In genomic region chr5:90529234-90529938, GRCh38 we compare ENCODE assay signal across 1 cellular context.
A peak's percentile ranks its signal among the peaks of the same experiment; 100 is the strongest.
TF ChIP-seq lines count a peak whose summit lies in the region.

TSS of gene LYSMD3 (minus strand) at chr5:90529584. CDS start at chr5:90525289, 4,295 bp downstream.

TF ChIP-seq in HepG2, 621 proteins besides CTCF, POLR2A, EP300 and RAD21 (continued from another document and continues in another):
- TF ChIP-seq DDIT3 (CRISPR knock-in tag; IDR thresholded peaks at IDR 0.05), result no peak
- TF ChIP-seq ZMYM4 (CRISPR knock-in tag; IDR thresholded peaks at IDR 0.05), result peak; percentile 97
- no peak for TF ChIP-seq KLF12 (CRISPR knock-in tag; IDR thresholded peaks at IDR 0.05; ENCODE audit: borderline replicate concordance)
- TF ChIP-seq ZNF790 (CRISPR knock-in tag; IDR thresholded peaks at IDR 0.05; ENCODE audit: borderline replicate concordance), result peak; percentile 69; the same call in 1 of the 2 replicates
- TF ChIP-seq ZNF292 (CRISPR knock-in tag; IDR thresholded peaks at IDR 0.05; ENCODE audit: borderline replicate concordance, low read depth), result peak; percentile 80; the same call in 1 of the 2 replicates
- no peak for TF ChIP-seq RNF2 (conservative IDR thresholded peaks at IDR 0.05; ENCODE audit: low read depth)
- TF ChIP-seq ZNF383 (CRISPR knock-in tag; IDR thresholded peaks at IDR 0.05; ENCODE audit: borderline replicate concordance), result peak; percentile 94; the same call in 1 of the 2 replicates
- 0 out of 2 replicates have a peak, but pooled peaks have one; percentile 19 for TF ChIP-seq GFI1 (CRISPR knock-in tag; IDR thresholded peaks at IDR 0.05; ENCODE audit: borderline replicate concordance)
- no peak for TF ChIP-seq ZMAT5 (CRISPR knock-in tag; IDR thresholded peaks at IDR 0.05; ENCODE audit: borderline replicate concordance, low read depth)
- TF ChIP-seq KDM5B (CRISPR knock-in tag; IDR thresholded peaks at IDR 0.05; ENCODE audit: borderline replicate concordance), result peak; percentile 94
- no peak for TF ChIP-seq ZNF598 (CRISPR knock-in tag; IDR thresholded peaks at IDR 0.05; ENCODE audit: borderline replicate concordance)
- no peak for TF ChIP-seq HMGA1 (CRISPR knock-in tag; conservative IDR thresholded peaks at IDR 0.05)
- peak; percentile 78; the same call in 1 of the 2 replicates for TF ChIP-seq ZIK1 (CRISPR knock-in tag; IDR thresholded peaks at IDR 0.05; ENCODE audit: borderline replicate concordance, low read depth)
- 0 out of 2 replicates have a peak, but pooled peaks have one; percentile 42 for TF ChIP-seq ETS1 (CRISPR knock-in tag; IDR thresholded peaks at IDR 0.05)
- no peak for TF ChIP-seq HHEX (CRISPR knock-in tag; IDR thresholded peaks at IDR 0.05)
- TF ChIP-seq, protein P1, sequence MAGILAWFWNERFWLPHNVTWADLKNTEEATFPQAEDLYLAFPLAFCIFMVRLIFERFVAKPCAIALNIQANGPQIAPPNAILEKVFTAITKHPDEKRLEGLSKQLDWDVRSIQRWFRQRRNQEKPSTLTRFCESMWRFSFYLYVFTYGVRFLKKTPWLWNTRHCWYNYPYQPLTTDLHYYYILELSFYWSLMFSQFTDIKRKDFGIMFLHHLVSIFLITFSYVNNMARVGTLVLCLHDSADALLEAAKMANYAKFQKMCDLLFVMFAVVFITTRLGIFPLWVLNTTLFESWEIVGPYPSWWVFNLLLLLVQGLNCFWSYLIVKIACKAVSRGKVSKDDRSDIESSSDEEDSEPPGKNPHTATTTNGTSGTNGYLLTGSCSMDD (CRISPR knock-in tag; IDR thresholded peaks at IDR 0.05), result no peak
- TF ChIP-seq TEAD3 (CRISPR knock-in tag; optimal IDR thresholded peaks at IDR 0.05; ENCODE audit: borderline replicate concordance), result no peak
- TF ChIP-seq RFXANK (CRISPR knock-in tag; IDR thresholded peaks at IDR 0.05), result no peak
- TF ChIP-seq, protein P2, sequence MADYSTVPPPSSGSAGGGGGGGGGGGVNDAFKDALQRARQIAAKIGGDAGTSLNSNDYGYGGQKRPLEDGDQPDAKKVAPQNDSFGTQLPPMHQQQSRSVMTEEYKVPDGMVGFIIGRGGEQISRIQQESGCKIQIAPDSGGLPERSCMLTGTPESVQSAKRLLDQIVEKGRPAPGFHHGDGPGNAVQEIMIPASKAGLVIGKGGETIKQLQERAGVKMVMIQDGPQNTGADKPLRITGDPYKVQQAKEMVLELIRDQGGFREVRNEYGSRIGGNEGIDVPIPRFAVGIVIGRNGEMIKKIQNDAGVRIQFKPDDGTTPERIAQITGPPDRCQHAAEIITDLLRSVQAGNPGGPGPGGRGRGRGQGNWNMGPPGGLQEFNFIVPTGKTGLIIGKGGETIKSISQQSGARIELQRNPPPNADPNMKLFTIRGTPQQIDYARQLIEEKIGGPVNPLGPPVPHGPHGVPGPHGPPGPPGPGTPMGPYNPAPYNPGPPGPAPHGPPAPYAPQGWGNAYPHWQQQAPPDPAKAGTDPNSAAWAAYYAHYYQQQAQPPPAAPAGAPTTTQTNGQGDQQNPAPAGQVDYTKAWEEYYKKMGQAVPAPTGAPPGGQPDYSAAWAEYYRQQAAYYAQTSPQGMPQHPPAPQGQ (CRISPR knock-in tag; IDR thresholded peaks at IDR 0.05; ENCODE audit: borderline replicate concordance), result no peak
- TF ChIP-seq NCOR1 (IDR thresholded peaks at IDR 0.05; ENCODE audit: borderline replicate concordance, low read length), result peak; percentile 16; the same call in 1 of the 2 replicates
- peak; percentile 29; the same call in 1 of the 2 replicates for TF ChIP-seq JUND (CRISPR knock-in tag; IDR thresholded peaks at IDR 0.05)
- no peak for TF ChIP-seq PTBP1 (IDR thresholded peaks at IDR 0.05; ENCODE audit: low read depth, low read length, poor library complexity, severe bottlenecking)
- TF ChIP-seq NPAS2 (CRISPR knock-in tag; IDR thresholded peaks at IDR 0.05; ENCODE audit: borderline replicate concordance), result no peak
- no peak for TF ChIP-seq TFDP1 (CRISPR knock-in tag; IDR thresholded peaks at IDR 0.05; ENCODE audit: borderline replicate concordance)
- TF ChIP-seq RBM39 (IDR thresholded peaks at IDR 0.05; ENCODE audit: low read depth, low read length, poor library complexity, severe bottlenecking), result peak; percentile 97
- TF ChIP-seq E2F2 (CRISPR knock-in tag; IDR thresholded peaks at IDR 0.05; ENCODE audit: borderline replicate concordance), result no peak
- TF ChIP-seq TBX2 (CRISPR knock-in tag; IDR thresholded peaks at IDR 0.05; ENCODE audit: borderline replicate concordance), result peak; percentile 84
- TF ChIP-seq SIN3A (IDR thresholded peaks at IDR 0.05; ENCODE audit: borderline replicate concordance, low read depth, low read length), result peak; percentile 30; the same call in 1 of the 2 replicates
- no peak; the same call in none of the 2 replicates for TF ChIP-seq SP2 (CRISPR knock-in tag; IDR thresholded peaks at IDR 0.05)
- TF ChIP-seq THAP8 (CRISPR knock-in tag; IDR thresholded peaks at IDR 0.05; ENCODE audit: borderline replicate concordance), result no peak
- TF ChIP-seq ZNF737 (CRISPR knock-in tag; IDR thresholded peaks at IDR 0.05; ENCODE audit: borderline replicate concordance), result no peak; the same call in 1 of the 2 replicates
- peak; percentile 10; the same call in 1 of the 2 replicates for TF ChIP-seq ZNF607 (CRISPR knock-in tag; IDR thresholded peaks at IDR 0.05; ENCODE audit: borderline replicate concordance)
- TF ChIP-seq, protein P3, sequence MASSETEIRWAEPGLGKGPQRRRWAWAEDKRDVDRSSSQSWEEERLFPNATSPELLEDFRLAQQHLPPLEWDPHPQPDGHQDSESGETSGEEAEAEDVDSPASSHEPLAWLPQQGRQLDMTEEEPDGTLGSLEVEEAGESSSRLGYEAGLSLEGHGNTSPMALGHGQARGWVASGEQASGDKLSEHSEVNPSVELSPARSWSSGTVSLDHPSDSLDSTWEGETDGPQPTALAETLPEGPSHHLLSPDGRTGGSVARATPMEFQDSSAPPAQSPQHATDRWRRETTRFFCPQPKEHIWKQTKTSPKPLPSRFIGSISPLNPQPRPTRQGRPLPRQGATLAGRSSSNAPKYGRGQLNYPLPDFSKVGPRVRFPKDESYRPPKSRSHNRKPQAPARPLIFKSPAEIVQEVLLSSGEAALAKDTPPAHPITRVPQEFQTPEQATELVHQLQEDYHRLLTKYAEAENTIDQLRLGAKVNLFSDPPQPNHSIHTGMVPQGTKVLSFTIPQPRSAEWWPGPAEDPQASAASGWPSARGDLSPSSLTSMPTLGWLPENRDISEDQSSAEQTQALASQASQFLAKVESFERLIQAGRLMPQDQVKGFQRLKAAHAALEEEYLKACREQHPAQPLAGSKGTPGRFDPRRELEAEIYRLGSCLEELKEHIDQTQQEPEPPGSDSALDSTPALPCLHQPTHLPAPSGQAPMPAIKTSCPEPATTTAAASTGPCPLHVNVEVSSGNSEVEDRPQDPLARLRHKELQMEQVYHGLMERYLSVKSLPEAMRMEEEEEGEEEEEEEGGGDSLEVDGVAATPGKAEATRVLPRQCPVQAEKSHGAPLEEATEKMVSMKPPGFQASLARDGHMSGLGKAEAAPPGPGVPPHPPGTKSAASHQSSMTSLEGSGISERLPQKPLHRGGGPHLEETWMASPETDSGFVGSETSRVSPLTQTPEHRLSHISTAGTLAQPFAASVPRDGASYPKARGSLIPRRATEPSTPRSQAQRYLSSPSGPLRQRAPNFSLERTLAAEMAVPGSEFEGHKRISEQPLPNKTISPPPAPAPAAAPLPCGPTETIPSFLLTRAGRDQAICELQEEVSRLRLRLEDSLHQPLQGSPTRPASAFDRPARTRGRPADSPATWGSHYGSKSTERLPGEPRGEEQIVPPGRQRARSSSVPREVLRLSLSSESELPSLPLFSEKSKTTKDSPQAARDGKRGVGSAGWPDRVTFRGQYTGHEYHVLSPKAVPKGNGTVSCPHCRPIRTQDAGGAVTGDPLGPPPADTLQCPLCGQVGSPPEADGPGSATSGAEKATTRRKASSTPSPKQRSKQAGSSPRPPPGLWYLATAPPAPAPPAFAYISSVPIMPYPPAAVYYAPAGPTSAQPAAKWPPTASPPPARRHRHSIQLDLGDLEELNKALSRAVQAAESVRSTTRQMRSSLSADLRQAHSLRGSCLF (CRISPR knock-in tag; IDR thresholded peaks at IDR 0.05; ENCODE audit: borderline replicate concordance), result no peak
- TF ChIP-seq, protein P4, sequence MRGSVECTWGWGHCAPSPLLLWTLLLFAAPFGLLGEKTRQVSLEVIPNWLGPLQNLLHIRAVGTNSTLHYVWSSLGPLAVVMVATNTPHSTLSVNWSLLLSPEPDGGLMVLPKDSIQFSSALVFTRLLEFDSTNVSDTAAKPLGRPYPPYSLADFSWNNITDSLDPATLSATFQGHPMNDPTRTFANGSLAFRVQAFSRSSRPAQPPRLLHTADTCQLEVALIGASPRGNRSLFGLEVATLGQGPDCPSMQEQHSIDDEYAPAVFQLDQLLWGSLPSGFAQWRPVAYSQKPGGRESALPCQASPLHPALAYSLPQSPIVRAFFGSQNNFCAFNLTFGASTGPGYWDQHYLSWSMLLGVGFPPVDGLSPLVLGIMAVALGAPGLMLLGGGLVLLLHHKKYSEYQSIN (CRISPR knock-in tag; IDR thresholded peaks at IDR 0.05; ENCODE audit: borderline replicate concordance), result no peak
- no peak for TF ChIP-seq JDP2 (CRISPR knock-in tag; IDR thresholded peaks at IDR 0.05; ENCODE audit: borderline replicate concordance)
- TF ChIP-seq PATZ1 (CRISPR knock-in tag; IDR thresholded peaks at IDR 0.05), result peak; percentile 71
- no peak for TF ChIP-seq RFX5 (IDR thresholded peaks at IDR 0.05; ENCODE audit: low read depth, low read length)
- TF ChIP-seq ZNF776 (CRISPR knock-in tag; IDR thresholded peaks at IDR 0.05), result no peak
- peak; percentile 23 for TF ChIP-seq AGO1 (IDR thresholded peaks at IDR 0.05; ENCODE audit: low read depth, low read length, poor library complexity, severe bottlenecking)
- TF ChIP-seq RBAK (CRISPR knock-in tag; IDR thresholded peaks at IDR 0.05), result no peak
- TF ChIP-seq TBL1XR1 (IDR thresholded peaks at IDR 0.05; ENCODE audit: borderline replicate concordance, low read length, partially characterized antibody), result no peak
- no peak for TF ChIP-seq ZFP36 (IDR thresholded peaks at IDR 0.05; ENCODE audit: borderline replicate concordance, low read depth, low read length, partially characterized antibody)
- no peak for TF ChIP-seq ZNF83 (CRISPR knock-in tag; IDR thresholded peaks at IDR 0.05; ENCODE audit: borderline replicate concordance)
